In the genomic region with DNA sequence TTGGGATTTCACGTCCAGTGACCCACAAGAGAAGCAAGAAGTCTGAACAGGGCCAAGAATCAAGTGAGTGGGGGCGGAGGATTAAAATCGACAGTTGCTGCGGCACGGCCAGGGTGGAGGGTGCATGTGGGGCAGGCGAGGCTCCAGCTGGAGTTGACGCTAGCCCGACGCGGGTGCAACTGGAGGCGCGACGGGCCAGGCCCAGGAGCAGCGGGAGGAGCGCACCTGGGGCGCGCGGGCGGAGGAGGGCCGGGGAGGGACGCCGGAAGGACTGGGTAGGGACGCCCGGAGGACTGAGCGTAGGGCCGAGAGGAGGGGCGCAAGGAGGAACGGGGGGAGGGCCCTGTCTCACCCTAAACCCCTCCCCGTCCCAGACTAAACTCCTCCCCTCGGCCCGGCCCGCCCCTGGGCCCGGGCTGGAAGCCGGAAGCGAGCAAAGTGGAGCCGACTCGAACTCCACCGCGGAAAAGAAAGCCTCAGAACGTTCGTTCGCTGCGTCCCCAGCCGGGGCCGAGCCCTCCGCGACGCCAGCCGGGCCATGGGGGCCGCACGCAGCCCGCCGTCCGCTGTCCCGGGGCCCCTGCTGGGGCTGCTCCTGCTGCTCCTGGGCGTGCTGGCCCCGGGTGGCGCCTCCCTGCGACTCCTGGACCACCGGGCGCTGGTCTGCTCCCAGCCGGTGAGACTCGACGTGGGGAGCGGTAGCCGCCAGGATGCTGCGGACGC, we compare ENCODE assay signal across 8 cellular contexts. TPM values are rescaled to one million over a fixed set of nuclear protein-coding genes. Genes with fewer than 3 reads are reported as not detected.
DNase-seq lines count a peak whose midpoint lies in the region; ATAC-seq, FAIRE-seq and TF ChIP-seq lines count a peak whose summit lies in the region.

A gene with protein sequence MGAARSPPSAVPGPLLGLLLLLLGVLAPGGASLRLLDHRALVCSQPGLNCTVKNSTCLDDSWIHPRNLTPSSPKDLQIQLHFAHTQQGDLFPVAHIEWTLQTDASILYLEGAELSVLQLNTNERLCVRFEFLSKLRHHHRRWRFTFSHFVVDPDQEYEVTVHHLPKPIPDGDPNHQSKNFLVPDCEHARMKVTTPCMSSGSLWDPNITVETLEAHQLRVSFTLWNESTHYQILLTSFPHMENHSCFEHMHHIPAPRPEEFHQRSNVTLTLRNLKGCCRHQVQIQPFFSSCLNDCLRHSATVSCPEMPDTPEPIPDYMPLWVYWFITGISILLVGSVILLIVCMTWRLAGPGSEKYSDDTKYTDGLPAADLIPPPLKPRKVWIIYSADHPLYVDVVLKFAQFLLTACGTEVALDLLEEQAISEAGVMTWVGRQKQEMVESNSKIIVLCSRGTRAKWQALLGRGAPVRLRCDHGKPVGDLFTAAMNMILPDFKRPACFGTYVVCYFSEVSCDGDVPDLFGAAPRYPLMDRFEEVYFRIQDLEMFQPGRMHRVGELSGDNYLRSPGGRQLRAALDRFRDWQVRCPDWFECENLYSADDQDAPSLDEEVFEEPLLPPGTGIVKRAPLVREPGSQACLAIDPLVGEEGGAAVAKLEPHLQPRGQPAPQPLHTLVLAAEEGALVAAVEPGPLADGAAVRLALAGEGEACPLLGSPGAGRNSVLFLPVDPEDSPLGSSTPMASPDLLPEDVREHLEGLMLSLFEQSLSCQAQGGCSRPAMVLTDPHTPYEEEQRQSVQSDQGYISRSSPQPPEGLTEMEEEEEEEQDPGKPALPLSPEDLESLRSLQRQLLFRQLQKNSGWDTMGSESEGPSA (plus strand): TSS at position 447 of the 723 bp plus-strand sequence. CDS start 92 bp downstream, at position 539.

- intact Hi-C loops in A673 (cut with micrococcal nuclease; ENCODE audit: unreplicated experiment) = no loop called here

- H3K4me1 ChIP-seq in A673 (ENCODE audit: insufficient read depth, low read length, poor library complexity, severe bottlenecking) = peaks cover 11% of the 10 kb centered on the region

- FAIRE-seq in islet of Langerhans (lab: Jason Lieb, UNC) = peak; percentile 79

- no peaks in the 10 kb centered on the region for H3K27me3 ChIP-seq in A673 (replicated peaks; ENCODE audit: insufficient read depth, low read depth, low read length, poor library complexity)

- no TSS peak for BruUV-seq in A673 (replicated peaks; lab: Mats Ljungman, UMichigan)

- CTCF ChIA-PET in A673 (lab: Charles Lee) = interaction anchor here (1.2 kb wide), 1 partner anchor 417 kb away, joined by 4 read pairs; no protein-coding TSS in a partner anchor

- peak within 1 kb of the TSS; percentile 86 for H3K4me3 Mint-ChIP-seq in central memory CD8-positive, alpha-beta T cell

- peak within 1 kb of the TSS; percentile 96 for H3K4me3 ChIP-seq in A673 (ENCODE audit: low read depth, low read length, poor library complexity, severe bottlenecking)

- H3K36me3 Mint-ChIP-seq in central memory CD8-positive, alpha-beta T cell (ENCODE audit: insufficient read depth) = peaks cover 13% of the 10 kb centered on the region

- H3K4me1 Mint-ChIP-seq in central memory CD8-positive, alpha-beta T cell = peaks cover 45% of the 10 kb centered on the region

- H3K27me3 Mint-ChIP-seq in central memory CD8-positive, alpha-beta T cell = no peaks in the 10 kb centered on the region

- peak within 1 kb of the TSS; percentile 87 for H3K27ac Mint-ChIP-seq in central memory CD8-positive, alpha-beta T cell (ENCODE audit: low read depth)

- no peaks in the 10 kb centered on the region for H3K36me3 ChIP-seq in A673 (ENCODE audit: insufficient read depth, low read length, poor library complexity, severe bottlenecking)

- POLR2A ChIA-PET in A673 (lab: Charles Lee; ENCODE audit: low non-redundant PET) = no interaction called here

- TF ChIP-seq CTCF in A673 (conservative IDR thresholded peaks at IDR 0.05; ENCODE audit: low read depth, low read length) = no peak

- H3K9me3 ChIP-seq in A673 (ENCODE audit: low read depth, low read length, poor library complexity, severe bottlenecking) = no peaks in the 10 kb centered on the region

- no peaks in the 10 kb centered on the region for H3K9me3 Mint-ChIP-seq in central memory CD8-positive, alpha-beta T cell

- peak; percentile 92 for DNase-seq in A673 (ENCODE audit: low spot score)
- DNase-seq in NCI-H2227 (lab: John Stamatoyannopoulos, UW; ENCODE audit: unreplicated experiment) = peak; percentile 92
- DNase-seq in activated CD4-positive, CD25-positive, alpha-beta regulatory T cell treated with anti-CD3 and anti-CD28 coated beads, Interleukin-2, amount 50 U/mL, for 16 hours (ENCODE audit: low read depth, low spot score) = peak; percentile 88
- peak; percentile 91 to 94 for DNase-seq in central memory CD8-positive, alpha-beta T cell (ENCODE audit: low spot score in 2 of 2)
- DNase-seq in stimulated activated CD4-positive, alpha-beta T cell treated with anti-CD3 and anti-CD28 coated beads, Interleukin-12 subunit alpha, Interleukin-12 subunit beta, amount 100 ng/mL, for 24 hours (ENCODE audit: low read depth in 2 of 2) = peak; percentile 84 to 91

- ATAC-seq in GM18867 (IDR thresholded peaks at IDR 0.05; ENCODE audit: unreplicated experiment) (peak; percentile 84), HG03097 (IDR thresholded peaks at IDR 0.05; ENCODE audit: low FRiP score, unreplicated experiment) (peak; percentile 81)
- peak; percentile 85 for ATAC-seq in central memory CD8-positive, alpha-beta T cell (replicated peaks; ENCODE audit: extremely low read depth, poor library complexity, severe bottlenecking)

- peak within 1 kb of the TSS; percentile 81 for H3K27ac ChIP-seq in A673 (ENCODE audit: low read depth, low read length, poor library complexity, severe bottlenecking)

RNA-seq across cellular contexts. Expression of the gene that starts here (rescaled TPM):
- total RNA-seq in A673 (2021) = 12.1 and 12.4 TPM in 2 replicates

Comparison
In these comparisons a context has a peak if more than half of its experiments do, and no peak if none do; other contexts are left out.
1. Peak in every context shown above with its lines: DNase-seq, ATAC-seq, H3K4me3 ChIP-seq and H3K27ac ChIP-seq.